Comparison of ENCODE assay signal across 8 cellular contexts in genomic region chr2:173963817-173964564, GRCh38. TPM values are rescaled to one million over a fixed set of nuclear protein-coding genes. Genes with fewer than 3 reads are reported as not detected.
DNase-seq lines count a peak whose midpoint lies in the region; ATAC-seq and TF ChIP-seq lines count a peak whose summit lies in the region.

No MANE protein-coding gene starts in this region.

- no peaks in the 10 kb centered on the region for H3K36me3 Mint-ChIP-seq in natural killer cell

- H3K4me3 ChIP-seq in fibroblast of lung (replicated peaks in 1 of 4; ENCODE audit: control extremely low read depth in 1 of 4, insufficient read depth in 1 of 4, low read depth in 3 of 4, low read length in 4 of 4), result peak overlapping the region; percentile 32 to 84 (median 68)

- H3K4me1 ChIP-seq in fibroblast of lung (ENCODE audit: control insufficient read depth, extremely low read depth, insufficient read depth, low read length), result peaks cover 6% of the 10 kb centered on the region

- H3K27ac ChIP-seq in fibroblast of lung (ENCODE audit: insufficient read depth, low read length), result peak overlapping the region; percentile 85

- peak; percentile 54 for ATAC-seq in GM21717 (IDR thresholded peaks at IDR 0.05; ENCODE audit: unreplicated experiment)
- ATAC-seq in natural killer cell, result peak; percentile 61 to 81 (median 69)

- peaks cover 42% of the 10 kb centered on the region for H3K79me2 ChIP-seq in fibroblast of lung (ENCODE audit: control insufficient read depth, insufficient read depth, low read length)

- H3K36me3 ChIP-seq in fibroblast of lung (ENCODE audit: control insufficient read depth, insufficient read depth, low read length), result no peaks in the 10 kb centered on the region

- H3K9me3 ChIP-seq in fibroblast of lung (ENCODE audit: control insufficient read depth, insufficient read depth, low read depth, low read length), result no peaks in the 10 kb centered on the region

- no peak for TF ChIP-seq CTCF in fibroblast of lung (conservative IDR thresholded peaks at IDR 0.05 in 1 of 2, IDR thresholded peaks at IDR 0.05 in 1 of 2; ENCODE audit: low read depth in 1 of 2, low read length in 2 of 2)
- TF ChIP-seq CTCF in natural killer cell (IDR thresholded peaks at IDR 0.05), result no peak

- peaks cover 49 to 50% of the 10 kb centered on the region in 2 donors for H3K4me1 Mint-ChIP-seq in natural killer cell

- peak overlapping the region; percentile 34 for H2AFZ ChIP-seq in fibroblast of lung (ENCODE audit: low read length)

- H3K27me3 Mint-ChIP-seq in natural killer cell (ENCODE audit: low read depth in 2 of 2), result no peaks in the 10 kb centered on the region

- H3K27ac Mint-ChIP-seq in natural killer cell, result peak overlapping the region; percentile 97 to 98

- H4K20me1 ChIP-seq in fibroblast of lung (ENCODE audit: control insufficient read depth, extremely low read depth, insufficient read depth, low read length), result no peaks in the 10 kb centered on the region

- H3K9me3 Mint-ChIP-seq in natural killer cell, result no peaks in the 10 kb centered on the region

- no peaks in the 10 kb centered on the region for H3K27me3 ChIP-seq in fibroblast of lung (ENCODE audit: control insufficient read depth, insufficient read depth, low read length)

- H3K4me2 ChIP-seq in fibroblast of lung (ENCODE audit: extremely low read depth, insufficient read depth, low read length), result no peak overlapping the region

- DNase-seq in DMS53 (lab: John Stamatoyannopoulos, UW) (peak; percentile 97), KG1 (lab: John Stamatoyannopoulos, UW) (peak; percentile 72), RKO (ENCODE audit: low spot score) (peak; percentile 86), fibroblast of lung (ENCODE audit: low read depth in 2 of 2) (peak; percentile 82 to 89), natural killer cell (peak; percentile 89)
- DNase-seq in activated T-helper 1 cell treated with anti-CD3 and anti-CD28 coated beads, Interleukin-2, amount 50 U/mL, for 16 hours (ENCODE audit: low read depth in 1 of 2, low spot score in 1 of 2), result peak; percentile 84 to 86
- DNase-seq in stimulated activated naive CD4-positive, alpha-beta T cell (lab: John Stamatoyannopoulos, UW), result peak; percentile 88 to 97 (median 92)

- peak overlapping the region; percentile 79 for H3K9ac ChIP-seq in fibroblast of lung (ENCODE audit: insufficient read depth, low read length)

- intact Hi-C loops in natural killer cell (cut with micrococcal nuclease), result loop anchor here (1.0 to 10.0 kb wide), 8 partner anchors 21 to 631 kb away; partner anchors contain the start of genes OLA1 and WIPF1

- peak overlapping the region; percentile 98 for H3K4me3 Mint-ChIP-seq in natural killer cell

RNA-seq across cellular contexts. Expression of gene SP3, which starts 1.2 kb away (rescaled TPM):
- 124 and 125 TPM in 2 replicates for total RNA-seq in fibroblast of lung
- polyA plus RNA-seq in fibroblast of lung, result 52.2 and 64.1 TPM in 2 replicates
- polyA plus RNA-seq in fibroblast of lung (2012), result 33.3 and 34.4 TPM in 2 replicates
- 36.7 and 44.8 TPM in 2 replicates for polyA minus RNA-seq in fibroblast of lung (ENCODE audit: low replicate concordance)
- 100 to 1,000 TPM; 179 to 200 (median 188) TPM for total RNA-seq in natural killer cell

Comparison
In these comparisons a context has a peak if more than half of its experiments do, and no peak if none do; other contexts are left out.
1. Peak in every context shown above with its lines: DNase-seq, ATAC-seq, H3K4me3 ChIP-seq and H3K27ac ChIP-seq.